ENCODE assay signal across 15 cellular contexts in genomic region chr2:88831071-88831791, GRCh38.
DNase-seq lines count a peak whose midpoint lies in the region; ATAC-seq and TF ChIP-seq lines count a peak whose summit lies in the region.
"Had no signal": no experiment of that assay in that cellular context is flagged by ENCODE, and none has a peak within 500 bp of the region (broad histone marks: within the 10 kb centered on the region; RNA-seq: fewer than 3 reads in every experiment).

No MANE protein-coding gene starts in this region.

- H3K79me2 ChIP-seq in SK-N-SH (ENCODE audit: insufficient read depth), result no peaks in the 10 kb centered on the region
- H3K79me2 ChIP-seq in hepatocyte, result no peaks in the 10 kb centered on the region

- H3K4me2 ChIP-seq in SK-N-SH (no peak overlapping the region), hepatocyte (no peak overlapping the region)

- no peak overlapping the region for H2AFZ ChIP-seq in SK-N-SH (ENCODE audit: low read depth)
- no peak overlapping the region for H2AFZ ChIP-seq in hepatocyte

- no peaks in the 10 kb centered on the region for H3K9me3 Mint-ChIP-seq in IgD-negative memory B cell
- H3K9me3 Mint-ChIP-seq: HFFc6 had no signal

- H3F3A ChIP-seq in SK-N-SH (replicated peaks; ENCODE audit: insufficient read depth), result no peaks in the 10 kb centered on the region

- POLR2A ChIA-PET in SK-N-SH (lab: Yijun Ruan, JAX), result no interaction called here

- peak overlapping the region; percentile 47 to 95 (median 87) for H3K4me3 Mint-ChIP-seq in IgD-negative memory B cell
- H3K4me3 Mint-ChIP-seq: HFFc6, nephron had no signal

- no peak for TF ChIP-seq CTCF in SK-N-SH (IDR thresholded peaks at IDR 0.05)
- no peak for TF ChIP-seq CTCF in hepatocyte (IDR thresholded peaks at IDR 0.05; ENCODE audit: poor library complexity)

- no peak for TF ChIP-seq EP300 in SK-N-SH (IDR thresholded peaks at IDR 0.05; ENCODE audit: borderline replicate concordance in 1 of 2, low read depth in 1 of 2, low read length in 1 of 2)

- H4K20me1 ChIP-seq in SK-N-SH (ENCODE audit: insufficient read depth), result no peaks in the 10 kb centered on the region
- H4K20me1 ChIP-seq in hepatocyte (ENCODE audit: insufficient read depth, poor library complexity, severe bottlenecking), result no peaks in the 10 kb centered on the region

- H3K27me3 Mint-ChIP-seq in IgD-negative memory B cell, result no peaks in the 10 kb centered on the region

- 14% methylated on average over 6 of the region's 6 CpGs for WGBS in SK-N-SH (ENCODE audit: low lambda C conversion rate)
- WGBS in hepatocyte (ENCODE audit: low lambda C conversion rate, missing lambda C conversion rate), result 56% methylated on average over 6 of the region's 6 CpGs

- H3K4me1 ChIP-seq in SK-N-SH (ENCODE audit: control insufficient read depth in 1 of 2, insufficient read depth in 2 of 2, low read depth in 1 of 2, low read length in 1 of 2) (no peaks in the 10 kb centered on the region), hepatocyte (ENCODE audit: insufficient read depth) (no peaks in the 10 kb centered on the region)
- H3K4me1 ChIP-seq: upper lobe of right lung had no signal

- H3K36me3 ChIP-seq in SK-N-SH (replicated peaks in 1 of 2; ENCODE audit: control insufficient read depth in 1 of 2, insufficient read depth in 2 of 2, low read length in 1 of 2) (no peaks in the 10 kb centered on the region), hepatocyte (replicated peaks; ENCODE audit: insufficient read depth, low read depth) (no peaks in the 10 kb centered on the region)
- H3K36me3 ChIP-seq: upper lobe of right lung, WERI-Rb-1 had no signal

- CTCF ChIA-PET in SK-N-SH (lab: Yijun Ruan, JAX), result interaction anchor here (0.6 to 2.0 kb wide), 9 partner anchors 9 to 40 kb away, joined by 3 to 9 read pairs (median 3); no protein-coding TSS in a partner anchor

- H3K9ac ChIP-seq in SK-N-SH, result no peak overlapping the region

- DNase-seq in ELR (ENCODE audit: low read depth), result peak; percentile 37
- no peak for DNase-seq in SK-N-SH
- DNase-seq in kidney glomerular epithelial cell (lab: John Stamatoyannopoulos, UW), result peak; percentile 9
- DNase-seq in NCI-H526 (lab: John Stamatoyannopoulos, UW), result no peak
- DNase-seq in GOT3 (lab: John Stamatoyannopoulos, UW), result no peak
- no peak for DNase-seq in hepatocyte (ENCODE audit: low spot score)
- DNase-seq: amniotic stem cell, HFFc6, NCI-H345, SHP77 treated with DMSO at 0.1 percent for 48 hours had no signal

- no peaks in the 10 kb centered on the region for H3K9me2 ChIP-seq in SK-N-SH
- no peaks in the 10 kb centered on the region for H3K9me2 ChIP-seq in hepatocyte (replicated peaks; ENCODE audit: insufficient read depth)

- no peak for TF ChIP-seq RAD21 in SK-N-SH (IDR thresholded peaks at IDR 0.05; ENCODE audit: low read length)

- H3K4me3 ChIP-seq in SK-N-SH (ENCODE audit: low read depth in 2 of 2, low read length in 1 of 2), result peak overlapping the region in 1 of 2 experiments; percentile 49; a peak in 1 of 4 replicates
- H3K4me3 ChIP-seq in hepatocyte, result no peak overlapping the region
- H3K4me3 ChIP-seq: upper lobe of right lung had no signal

- H3K36me3 Mint-ChIP-seq in IgD-negative memory B cell, result peaks cover 1% of the 10 kb centered on the region

- no peak overlapping the region for H3K27ac ChIP-seq in SK-N-SH (ENCODE audit: low read depth in 2 of 2, low read length in 1 of 2)
- H3K27ac ChIP-seq in hepatocyte, result no peak overlapping the region
- H3K27ac ChIP-seq: upper lobe of right lung, WERI-Rb-1 had no signal

- H3K9me3 ChIP-seq in SK-N-SH (no peaks in the 10 kb centered on the region), hepatocyte (ENCODE audit: low read depth) (peaks cover 6% of the 10 kb centered on the region)
- H3K9me3 ChIP-seq: upper lobe of right lung had no signal

- peak overlapping the region in 2 of 3 donors; percentile 94 for H3K27ac Mint-ChIP-seq in IgD-negative memory B cell
- H3K27ac Mint-ChIP-seq: HFFc6, nephron had no signal

- no peak for ATAC-seq in GM21737 (IDR thresholded peaks at IDR 0.05; ENCODE audit: unreplicated experiment)

- H3K4me1 Mint-ChIP-seq in IgD-negative memory B cell, result peaks cover 25 to 40% (median 26%) of the 10 kb centered on the region in 3 donors
- H3K4me1 Mint-ChIP-seq: nephron had no signal

- no peaks in the 10 kb centered on the region for H3K27me3 ChIP-seq in SK-N-SH (ENCODE audit: insufficient read depth)
- no peaks in the 10 kb centered on the region for H3K27me3 ChIP-seq in hepatocyte
- H3K27me3 ChIP-seq: upper lobe of right lung had no signal

TF ChIP-seq in SK-N-SH, 30 proteins besides CTCF, POLR2A, EP300 and RAD21:
- TF ChIP-seq ELF1 (IDR thresholded peaks at IDR 0.05) (no peak), TAF1 (IDR thresholded peaks at IDR 0.05; ENCODE audit: borderline replicate concordance, low read depth, low read length) (no peak), FOSL2 (IDR thresholded peaks at IDR 0.05; ENCODE audit: borderline replicate concordance, low read depth) (peak; percentile 23; the same call in 1 of the 2 replicates)

Comparison
In these comparisons a context has a peak if more than half of its experiments do, and no peak if none do; other contexts are left out.
1. DNase-seq: peak in ELR (single experiment) and kidney glomerular epithelial cell (single experiment); none in SK-N-SH (single experiment), NCI-H526 (0 of 2), GOT3 (single experiment) and hepatocyte (single experiment).